In genomic region chr2:169928463-169928864, GRCh38 we compare ENCODE assay signal across 9 cellular contexts.
DNase-seq lines count a peak whose midpoint lies in the region; ATAC-seq, FAIRE-seq and TF ChIP-seq lines count a peak whose summit lies in the region.
"Had no signal": no experiment of that assay in that cellular context is flagged by ENCODE, and none has a peak within 500 bp of the region (broad histone marks: within the 10 kb centered on the region; RNA-seq: fewer than 3 reads in every experiment).

No MANE protein-coding gene starts in this region.

- no peak for ATAC-seq in GM18502 (IDR thresholded peaks at IDR 0.05; ENCODE audit: poor library complexity, unreplicated experiment)
- ATAC-seq: naive thymus-derived CD8-positive, alpha-beta T cell had no signal

- no TSS peak for BruUV-seq in Calu3 (replicated peaks; lab: Mats Ljungman, UMichigan)

- CTCF ChIA-PET in Calu3 (lab: Charles Lee) = interaction anchor here (0.6 to 0.8 kb wide), 2 partner anchors 138 to 476 kb away, joined by 3 to 5 read pairs; no protein-coding TSS in a partner anchor

- H3K27ac Mint-ChIP-seq in Calu3 (ENCODE audit: unreplicated experiment) = no peak overlapping the region
- H3K27ac Mint-ChIP-seq: naive thymus-derived CD8-positive, alpha-beta T cell had no signal

- H3K27me3 Mint-ChIP-seq in Calu3 (ENCODE audit: unreplicated experiment) = no peaks in the 10 kb centered on the region
- H3K27me3 Mint-ChIP-seq: naive thymus-derived CD8-positive, alpha-beta T cell had no signal

- no peaks in the 10 kb centered on the region for H3K4me1 Mint-ChIP-seq in Calu3 (ENCODE audit: low read depth, unreplicated experiment)
- H3K4me1 Mint-ChIP-seq: naive thymus-derived CD8-positive, alpha-beta T cell had no signal

- DNase-seq in Calu3 (peak; percentile 5), KBM-7 (peak; percentile 60), RCC 7860 (ENCODE audit: low spot score) (peak; percentile 30), fibroblast of mammary gland (ENCODE audit: low read depth) (peak; percentile 67), renal cortical epithelial cell (ENCODE audit: low read depth) (peak; percentile 56)
- DNase-seq in effector CD8-positive, alpha-beta T cell (lab: John Stamatoyannopoulos, UW) = no peak
- DNase-seq in stimulated activated naive CD4-positive, alpha-beta T cell treated with Interleukin-2 at 50 U/mL for 16 hours (lab: John Stamatoyannopoulos, UW) = no peak

- in situ Hi-C loops in KBM-7 (cut with MboI; ENCODE audit: low pct_unique_long_range_greater_than_20kb, low sequenced_read_pairs) = no loop called here

- H3K9me3 Mint-ChIP-seq in Calu3 (ENCODE audit: low read depth, unreplicated experiment) = no peaks in the 10 kb centered on the region
- H3K9me3 Mint-ChIP-seq: naive thymus-derived CD8-positive, alpha-beta T cell had no signal

- TF ChIP-seq CTCF in Calu3 (IDR thresholded peaks at IDR 0.05; ENCODE audit: unreplicated experiment) (peak; percentile 50), fibroblast of mammary gland (conservative IDR thresholded peaks at IDR 0.05; ENCODE audit: control insufficient read depth, insufficient read depth, low read depth, low read length) (peak; percentile 50)

- intact Hi-C loops in Calu3 (cut with micrococcal nuclease; ENCODE audit: unreplicated experiment) = loop anchor here (2.0 to 5.0 kb wide), 2 partner anchors 104 to 401 kb away; partner anchors contain the start of gene METTL5

- peaks cover 4% of the 10 kb centered on the region for H3K36me3 Mint-ChIP-seq in Calu3 (ENCODE audit: insufficient read depth, unreplicated experiment)

- H3K4me3 ChIP-seq in fibroblast of mammary gland (ENCODE audit: control insufficient read depth, low read depth, low read length) = no peak overlapping the region

- H3K4me3 Mint-ChIP-seq in Calu3 (ENCODE audit: low read depth, unreplicated experiment) = no peak overlapping the region
- H3K4me3 Mint-ChIP-seq: naive thymus-derived CD8-positive, alpha-beta T cell had no signal

- peak; percentile 82 for FAIRE-seq in RCC 7860 (lab: Jason Lieb, UNC)

Comparison
In these comparisons a context has a peak if more than half of its experiments do, and no peak if none do; other contexts are left out.
1. DNase-seq: peak in Calu3 (single experiment), KBM-7 (single experiment), RCC 7860 (single experiment), fibroblast of mammary gland (single experiment) and renal cortical epithelial cell (single experiment); none in effector CD8-positive, alpha-beta T cell (single experiment) and stimulated activated naive CD4-positive, alpha-beta T cell treated with Interleukin-2 at 50 U/mL for 16 hours (single experiment).